18 cellular contexts compared by ENCODE assay signal in the genomic region with DNA sequence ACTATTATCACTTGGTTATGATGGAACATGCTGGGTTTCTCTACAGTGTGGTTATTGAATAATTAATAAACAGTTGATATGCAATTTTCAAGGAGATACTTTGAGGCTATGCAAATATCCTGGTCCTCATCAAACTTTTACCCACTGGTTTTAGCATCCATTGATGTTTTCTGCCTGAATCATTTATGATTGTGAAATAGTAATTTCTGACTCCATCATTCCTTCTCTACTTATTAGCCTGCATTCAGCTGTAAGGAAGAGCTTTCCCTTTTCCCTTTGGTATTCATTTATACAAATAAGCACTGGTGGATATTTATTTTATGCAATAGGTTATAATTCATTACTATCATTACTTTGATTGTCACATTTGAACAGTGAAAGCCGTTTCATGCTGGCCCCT. TPM values are rescaled to one million over a fixed set of nuclear protein-coding genes. Genes with fewer than 3 reads are reported as not detected.
"Had no signal": no experiment of that assay in that cellular context is flagged by ENCODE, and none has a peak within 500 bp of the region (broad histone marks: within the 10 kb centered on the region; RNA-seq: fewer than 3 reads in every experiment).

No MANE protein-coding gene starts in this region.

- H2AFZ ChIP-seq: hepatocyte had no signal

- H3K4me3 ChIP-seq: adrenal gland, body of pancreas, hepatocyte, ovary, upper lobe of left lung had no signal

- H3K36me3 ChIP-seq: adrenal gland, ovary, upper lobe of left lung had no signal

- H3K4me2 ChIP-seq: hepatocyte had no signal

- H3K9me3 Mint-ChIP-seq: stimulated activated naive CD8-positive, alpha-beta T cell treated with anti-CD3 and anti-CD28 coated beads, Interleukin-15, Interleukin-2, amounts not matched to agents 100 ng/mL and 50 ng/mL, for 24 hours; T-helper 1 cell treated with Interleukin-12 subunit alpha and Interleukin-12 subunit beta and Interleukin-4 antibody, amounts not matched to agents 30 μg/mL and 1 μg/mL, for 36 hours had no signal

- H3K9me3 ChIP-seq: adrenal gland, body of pancreas, ovary, upper lobe of left lung had no signal

- H3K27me3 ChIP-seq: adrenal gland, body of pancreas, hepatocyte, ovary, upper lobe of left lung had no signal

- H3K27ac Mint-ChIP-seq: activated CD8-positive, alpha-beta T cell treated with anti-CD3 and anti-CD28 coated beads, Interleukin-2, amount 10 ng/mL, durations not matched to agents 7 days and 5 days; stimulated activated naive CD8-positive, alpha-beta T cell treated with anti-CD3 and anti-CD28 coated beads, Interleukin-15, Interleukin-2, amounts not matched to agents 100 ng/mL and 50 ng/mL, for 24 hours; T-helper 1 cell treated with Interleukin-12 subunit alpha and Interleukin-12 subunit beta and Interleukin-4 antibody, amounts not matched to agents 30 μg/mL and 1 μg/mL, for 36 hours had no signal

- H3K4me1 ChIP-seq: body of pancreas had no signal

- ATAC-seq: activated CD8-positive, alpha-beta T cell treated with anti-CD3 and anti-CD28 coated beads, Interleukin-2, amount 10 ng/mL, durations not matched to agents 7 days and 5 days; body of pancreas had no signal

- DNase-seq: activated CD4-positive, alpha-beta T cell treated with anti-CD3 and anti-CD28 coated beads for 4 hours; activated CD8-positive, alpha-beta memory T cell treated with anti-CD3 and anti-CD28 coated beads, Interleukin-2, amount 50 U/mL, for 48 hours; activated CD8-positive, alpha-beta T cell treated with anti-CD3 and anti-CD28 coated beads, Interleukin-2, amount 10 ng/mL, durations not matched to agents 7 days and 5 days; activated naive CD4-positive, alpha-beta T cell treated with Interleukin-2 at 50 U/mL for 16 hours; adrenal gland; body of pancreas; cerebellar nuclear complex; dermis blood vessel endothelial cell; erythroblast; kidney glomerular epithelial cell; ovary; stimulated activated CD4-positive, alpha-beta T cell treated with anti-CD3 and anti-CD28 coated beads, Interleukin-4, amount 100 ng/mL, for 1 hour; stimulated activated CD8-positive, alpha-beta memory T cell treated with anti-CD3 and anti-CD28 coated beads, Interleukin-4, amount 100 ng/mL, for 48 hours; upper lobe of left lung had no signal

- H3K79me2 ChIP-seq: hepatocyte had no signal

- H3K27ac ChIP-seq: adrenal gland, body of pancreas, hepatocyte, ovary, upper lobe of left lung had no signal

- H3K4me3 Mint-ChIP-seq: activated CD8-positive, alpha-beta T cell treated with anti-CD3 and anti-CD28 coated beads, Interleukin-2, amount 10 ng/mL, durations not matched to agents 7 days and 5 days; stimulated activated naive CD8-positive, alpha-beta T cell treated with anti-CD3 and anti-CD28 coated beads, Interleukin-15, Interleukin-2, amounts not matched to agents 100 ng/mL and 50 ng/mL, for 24 hours; T-helper 1 cell treated with Interleukin-12 subunit alpha and Interleukin-12 subunit beta and Interleukin-4 antibody, amounts not matched to agents 30 μg/mL and 1 μg/mL, for 36 hours had no signal

RNA-seq across cellular contexts. Expression of a gene that starts 17.5 kb away (rescaled TPM):
- polyA plus RNA-seq: neural cell had no signal
